ENCODE assay signal across 5 cellular contexts in genomic region chr1:206760590-206760989, GRCh38.
"Had no signal": no experiment of that assay in that cellular context is flagged by ENCODE, and none has a peak within 500 bp of the region (broad histone marks: within the 10 kb centered on the region; RNA-seq: fewer than 3 reads in every experiment).

No MANE protein-coding gene starts in this region.

- H3K27me3 Mint-ChIP-seq: IgD-negative memory B cell had no signal

- H3K9me3 Mint-ChIP-seq: GM23338, H9, IgD-negative memory B cell had no signal

- H3K4me3 ChIP-seq: GM23338 had no signal

- H3K4me3 Mint-ChIP-seq: GM23338, H9, IgD-negative memory B cell had no signal

- DNase-seq: H9, HCEC 1CT, KG1 had no signal

- H2AFZ ChIP-seq: GM23338 had no signal

- H3K4me1 Mint-ChIP-seq: GM23338, H9 had no signal

- H3K4me2 ChIP-seq: GM23338 had no signal

- H3K27ac Mint-ChIP-seq: GM23338, H9, IgD-negative memory B cell had no signal

- H3K36me3 Mint-ChIP-seq: IgD-negative memory B cell had no signal
